ENCODE assay signal across 8 cellular contexts in genomic region chr3:52057806-52058099, GRCh38. TPM values are rescaled to one million over a fixed set of nuclear protein-coding genes. Genes with fewer than 3 reads are reported as not detected.
DNase-seq lines count a peak whose midpoint lies in the region; ATAC-seq and TF ChIP-seq lines count a peak whose summit lies in the region.

No MANE protein-coding gene starts in this region.

- H3K56ac ChIP-seq in mesendoderm (ENCODE audit: low read length), result peak overlapping the region; percentile 84

- H3K27ac ChIP-seq in mesendoderm (ENCODE audit: low read depth, low read length), result no peak overlapping the region
- peak overlapping the region in 3 of 4 donors; percentile 45 to 90 (median 90) for H3K27ac ChIP-seq in upper lobe of left lung

- no peaks in the 10 kb centered on the region for H3K9me3 ChIP-seq in upper lobe of left lung

- no peaks in the 10 kb centered on the region for H3K4me1 ChIP-seq in mesendoderm (ENCODE audit: control insufficient read depth, low read depth, low read length)
- peaks cover 25 to 59% (median 52%) of the 10 kb centered on the region in 4 donors for H3K4me1 ChIP-seq in upper lobe of left lung

- H3K79me2 ChIP-seq in mesendoderm (ENCODE audit: control insufficient read depth, insufficient read depth, low read length), result no peaks in the 10 kb centered on the region

- H3K36me3 ChIP-seq in mesendoderm (ENCODE audit: control insufficient read depth, insufficient read depth, low read length), result peaks cover 3% of the 10 kb centered on the region
- H3K36me3 ChIP-seq in upper lobe of left lung, result peaks cover 0 to 12% (median 8%) of the 10 kb centered on the region in 4 donors

- no peak for ATAC-seq in activated naive CD8-positive, alpha-beta T cell treated with anti-CD3 and anti-CD28 coated beads, Interleukin-2, amount 50 U/mL, for 24 hours
- no peak for ATAC-seq in upper lobe of left lung (ENCODE audit: low FRiP score in 2 of 2)
- no peak for ATAC-seq in HG03139 (IDR thresholded peaks at IDR 0.05; ENCODE audit: unreplicated experiment)
- ATAC-seq in GM18867 (IDR thresholded peaks at IDR 0.05; ENCODE audit: unreplicated experiment), result no peak

- no peaks in the 10 kb centered on the region for H3K27me3 Mint-ChIP-seq in activated naive CD8-positive, alpha-beta T cell
- no peaks in the 10 kb centered on the region for H3K27me3 Mint-ChIP-seq in activated naive CD8-positive, alpha-beta T cell treated with anti-CD3 and anti-CD28 coated beads, Interleukin-2, amount 50 U/mL, for 24 hours
- H3K27me3 Mint-ChIP-seq in brain, result no peaks in the 10 kb centered on the region

- WGBS in mesendoderm (ENCODE audit: extremely low coverage, insufficient coverage, low lambda C conversion rate), result no CpG with 5 or more reads among the region's 9 CpGs
- WGBS in upper lobe of left lung, 2 donors, result 58 to 66% methylated on average over 7 to 9 of the region's 9 CpGs

- no peaks in the 10 kb centered on the region for H3K36me3 Mint-ChIP-seq in activated naive CD8-positive, alpha-beta T cell
- H3K36me3 Mint-ChIP-seq in activated naive CD8-positive, alpha-beta T cell treated with anti-CD3 and anti-CD28 coated beads, Interleukin-2, amount 50 U/mL, for 24 hours (ENCODE audit: low read depth), result peaks cover 10% of the 10 kb centered on the region
- peaks cover 10% of the 10 kb centered on the region for H3K36me3 Mint-ChIP-seq in brain

- DNase-seq in activated naive CD8-positive, alpha-beta T cell treated with anti-CD3 and anti-CD28 coated beads, Interleukin-2, amount 50 U/mL, for 24 hours, result no peak
- no peak for DNase-seq in mesendoderm
- DNase-seq in upper lobe of left lung, result no peak
- no peak for DNase-seq in epidermal melanocyte (ENCODE audit: insufficient read length, low spot score)

- H3K9ac ChIP-seq in mesendoderm (ENCODE audit: low read length), result peak overlapping the region; percentile 63

- H3K4me3 Mint-ChIP-seq in activated naive CD8-positive, alpha-beta T cell, result peak overlapping the region; percentile 94
- H3K4me3 Mint-ChIP-seq in activated naive CD8-positive, alpha-beta T cell treated with anti-CD3 and anti-CD28 coated beads, Interleukin-2, amount 50 U/mL, for 24 hours, result no peak overlapping the region
- peak overlapping the region; percentile 63 to 97 (median 97) for H3K4me3 Mint-ChIP-seq in brain

- H3K4me2 ChIP-seq in mesendoderm (ENCODE audit: low read length), result peak overlapping the region; percentile 31

- H3K4me1 Mint-ChIP-seq in activated naive CD8-positive, alpha-beta T cell (ENCODE audit: low read depth), result peaks cover 24% of the 10 kb centered on the region
- peaks cover 33% of the 10 kb centered on the region for H3K4me1 Mint-ChIP-seq in activated naive CD8-positive, alpha-beta T cell treated with anti-CD3 and anti-CD28 coated beads, Interleukin-2, amount 50 U/mL, for 24 hours
- peaks cover 36% of the 10 kb centered on the region for H3K4me1 Mint-ChIP-seq in brain

- no peak overlapping the region for H2BK5ac ChIP-seq in mesendoderm (ENCODE audit: low read length)

- H2BK120ac ChIP-seq in mesendoderm (ENCODE audit: low read depth, low read length), result no peak overlapping the region

- H3K9me3 Mint-ChIP-seq in activated naive CD8-positive, alpha-beta T cell (ENCODE audit: low read depth), result no peaks in the 10 kb centered on the region
- H3K9me3 Mint-ChIP-seq in activated naive CD8-positive, alpha-beta T cell treated with anti-CD3 and anti-CD28 coated beads, Interleukin-2, amount 50 U/mL, for 24 hours, result no peaks in the 10 kb centered on the region
- H3K9me3 Mint-ChIP-seq in brain, result peaks cover 0 to 3% (median 0%) of the 10 kb centered on the region in 5 experiments

- no peak overlapping the region for H4K8ac ChIP-seq in mesendoderm (ENCODE audit: low read depth, low read length)

- H3K27ac Mint-ChIP-seq in activated naive CD8-positive, alpha-beta T cell, result no peak overlapping the region
- H3K27ac Mint-ChIP-seq in activated naive CD8-positive, alpha-beta T cell treated with anti-CD3 and anti-CD28 coated beads, Interleukin-2, amount 50 U/mL, for 24 hours, result no peak overlapping the region
- H3K27ac Mint-ChIP-seq in brain, result peak overlapping the region in 4 of 5 experiments; percentile 87 to 98 (median 92)

- H4K5ac ChIP-seq in mesendoderm (ENCODE audit: low read length), result no peak overlapping the region

- no peak for TF ChIP-seq POLR2A in upper lobe of left lung (IDR thresholded peaks at IDR 0.05)

- no peaks in the 10 kb centered on the region for H3K27me3 ChIP-seq in mesendoderm (ENCODE audit: insufficient read depth, low read length, poor library complexity)
- no peaks in the 10 kb centered on the region for H3K27me3 ChIP-seq in upper lobe of left lung

- no peak overlapping the region for H3K23ac ChIP-seq in mesendoderm (ENCODE audit: low read length)

- TF ChIP-seq CTCF in brain (conservative IDR thresholded peaks at IDR 0.05) (no peak), upper lobe of left lung (IDR thresholded peaks at IDR 0.05) (no peak)

- no peak overlapping the region for H2AK5ac ChIP-seq in mesendoderm (ENCODE audit: low read length)

- H3K4ac ChIP-seq in mesendoderm (ENCODE audit: low read depth, low read length), result peak overlapping the region; percentile 57

- H3K18ac ChIP-seq in mesendoderm (ENCODE audit: low read length), result no peak overlapping the region

- TF ChIP-seq EP300 in upper lobe of left lung (IDR thresholded peaks at IDR 0.05), result no peak

- no peaks in the 10 kb centered on the region for H3K79me1 ChIP-seq in mesendoderm (ENCODE audit: low read length)

- H3K4me3 ChIP-seq in mesendoderm (ENCODE audit: low read length), result no peak overlapping the region
- peak overlapping the region; percentile 26 to 87 (median 72) for H3K4me3 ChIP-seq in upper lobe of left lung

- H2BK15ac ChIP-seq in mesendoderm (replicated peaks; ENCODE audit: low read depth), result no peak overlapping the region

RNA-seq across cellular contexts. Expression of gene DUSP7, which starts 1.4 kb away (rescaled TPM):
- 15.2 TPM for polyA plus RNA-seq in brain (ENCODE audit: insufficient read depth, low read depth, low replicate concordance)
- 13.1 TPM for polyA plus RNA-seq in mesendoderm (2013, experiment 1 of 2)
- 13.9 TPM for polyA plus RNA-seq in mesendoderm (2013, experiment 2 of 2)
- total RNA-seq in upper lobe of left lung, result 10 to 100 TPM; 24.1 to 49.1 (median 35.3) TPM

Comparison
In these comparisons a context has a peak if more than half of its experiments do, and no peak if none do; other contexts are left out.
1. H3K27ac Mint-ChIP-seq: peak in brain (4 of 5); none in activated naive CD8-positive, alpha-beta T cell (single experiment) and activated naive CD8-positive, alpha-beta T cell treated with anti-CD3 and anti-CD28 coated beads, Interleukin-2, amount 50 U/mL, for 24 hours (single experiment).